In the genomic region with DNA sequence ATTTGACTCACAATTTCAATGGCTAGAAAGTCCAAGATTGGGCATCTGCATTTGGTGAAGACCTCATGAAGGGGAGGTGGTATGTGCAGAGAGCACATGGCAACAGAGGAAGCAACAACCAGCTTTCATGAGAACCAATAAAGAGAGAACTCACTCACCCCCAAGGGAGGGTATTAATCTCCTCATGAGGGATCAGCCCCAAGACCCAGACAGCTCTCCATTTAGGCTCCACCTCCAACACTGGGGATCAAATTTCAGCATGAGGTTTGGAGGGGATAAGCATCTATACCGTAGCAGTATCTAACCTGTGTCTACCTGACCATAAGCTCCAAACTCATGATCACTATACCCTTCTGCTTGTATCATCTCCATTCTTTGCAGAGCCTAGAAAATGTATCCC, we compare ENCODE assay signal across 14 cellular contexts.
"Had no signal": no experiment of that assay in that cellular context is flagged by ENCODE, and none has a peak within 500 bp of the region (broad histone marks: within the 10 kb centered on the region; RNA-seq: fewer than 3 reads in every experiment).

No MANE protein-coding gene starts in this region.

- FAIRE-seq: bronchial epithelial cell had no signal

- H3K4me3 ChIP-seq: mucosa of descending colon, smooth muscle cell, tibial artery had no signal

- H3K36me3 Mint-ChIP-seq: naive thymus-derived CD8-positive, alpha-beta T cell had no signal

- H3K27ac Mint-ChIP-seq: activated CD8-positive, alpha-beta T cell treated with anti-CD3 and anti-CD28 coated beads for 36 hours; naive thymus-derived CD8-positive, alpha-beta T cell; T-helper 2 cell treated with Interferon-gamma antibody and Interleukin-4, amounts not matched to agents 5 μg/mL and 100 μg/mL, for 36 hours had no signal

- H3K4me3 Mint-ChIP-seq: activated CD8-positive, alpha-beta T cell treated with anti-CD3 and anti-CD28 coated beads for 36 hours; naive thymus-derived CD8-positive, alpha-beta T cell; T-helper 2 cell treated with Interferon-gamma antibody and Interleukin-4, amounts not matched to agents 5 μg/mL and 100 μg/mL, for 36 hours had no signal

- H3K27ac ChIP-seq: tibial artery had no signal

- H3K4me2 ChIP-seq: smooth muscle cell had no signal

- H3K27me3 ChIP-seq: tibial artery had no signal

- H3K9me3 ChIP-seq: mucosa of descending colon, tibial artery had no signal

- DNase-seq: activated CD4-positive, alpha-beta T cell treated with anti-CD3 and anti-CD28 coated beads for 1 hour; activated CD8-positive, alpha-beta memory T cell treated with anti-CD3 and anti-CD28 coated beads, Interleukin-2, amount 50 U/mL, for 48 hours; activated CD8-positive, alpha-beta T cell treated with anti-CD3 and anti-CD28 coated beads for 36 hours; activated naive CD4-positive, alpha-beta T cell; aorta; left colon; mucosa of descending colon; naive thymus-derived CD8-positive, alpha-beta T cell; nucleus accumbens; right cardiac atrium; tibial artery had no signal

- H3K4me1 Mint-ChIP-seq: naive thymus-derived CD8-positive, alpha-beta T cell had no signal

- H3K36me3 ChIP-seq: tibial artery had no signal

- ATAC-seq: activated CD8-positive, alpha-beta T cell treated with anti-CD3 and anti-CD28 coated beads for 36 hours; left colon; mucosa of descending colon; naive thymus-derived CD8-positive, alpha-beta T cell; right cardiac atrium had no signal

- H3K9me3 Mint-ChIP-seq: activated CD8-positive, alpha-beta T cell treated with anti-CD3 and anti-CD28 coated beads for 36 hours; naive thymus-derived CD8-positive, alpha-beta T cell; T-helper 2 cell treated with Interferon-gamma antibody and Interleukin-4, amounts not matched to agents 5 μg/mL and 100 μg/mL, for 36 hours had no signal
